ENCODE assay signal across 12 cellular contexts in the genomic region with DNA sequence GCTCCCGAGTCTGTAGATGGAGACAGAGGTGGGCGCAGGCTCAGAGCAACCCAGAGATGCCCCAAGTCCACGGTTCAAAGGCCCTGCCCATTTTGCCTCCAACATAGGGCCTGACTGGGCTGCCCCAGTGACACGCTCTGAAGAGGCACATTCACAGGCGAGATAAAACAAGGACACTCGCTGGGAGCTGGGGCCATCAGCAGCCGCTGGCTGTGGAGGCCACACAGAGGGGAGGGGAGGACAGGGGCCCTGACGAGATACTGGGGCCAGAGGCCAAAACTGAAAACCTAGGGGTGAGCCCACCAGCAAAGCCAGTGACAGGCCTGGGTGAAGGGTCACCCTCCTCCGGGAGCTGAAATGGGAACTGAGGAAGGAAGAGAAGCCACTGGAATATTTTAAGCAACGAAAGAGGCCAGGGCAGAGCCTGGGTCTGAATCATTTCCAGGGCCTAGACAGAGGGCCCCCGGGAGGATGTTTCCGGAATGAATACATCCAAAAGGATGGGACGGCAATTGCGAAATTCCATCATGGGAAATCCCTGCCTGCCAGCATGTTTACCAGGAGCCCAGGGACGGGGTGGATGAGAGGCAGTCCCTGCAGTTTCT. TPM values are rescaled to one million over a fixed set of nuclear protein-coding genes. Genes with fewer than 3 reads are reported as not detected.
DNase-seq lines count a peak whose midpoint lies in the region; ATAC-seq and TF ChIP-seq lines count a peak whose summit lies in the region.
"Had no signal": no experiment of that assay in that cellular context is flagged by ENCODE, and none has a peak within 500 bp of the region (broad histone marks: within the 10 kb centered on the region; RNA-seq: fewer than 3 reads in every experiment).

No MANE protein-coding gene starts in this region.

- intact Hi-C loops in adrenal gland (cut with DNase I), result no loop called here
- intact Hi-C loops in left ventricle myocardium superior (cut with micrococcal nuclease), result no loop called here

- no peak for TF ChIP-seq CTCF in adrenal gland (IDR thresholded peaks at IDR 0.05)

- H3K4me3 ChIP-seq in adrenal gland, result no peak overlapping the region
- no peak overlapping the region for H3K4me3 ChIP-seq in skeletal muscle satellite cell (ENCODE audit: low read length)

- peak overlapping the region; percentile 45 for H3K4me2 ChIP-seq in skeletal muscle satellite cell (ENCODE audit: low read length)

- no peaks in the 10 kb centered on the region for H3K36me3 Mint-ChIP-seq in activated T-cell treated with anti-CD3 and anti-CD28 coated beads, Interleukin-2, amount 50 U/mL, for 4 hours (ENCODE audit: insufficient read depth)
- H3K36me3 Mint-ChIP-seq: stimulated activated effector memory CD8-positive, alpha-beta T cell treated with anti-CD3 and anti-CD28 coated beads, Interleukin-12 subunit alpha, Interleukin-12 subunit beta, amount 100 ng/mL, for 72 hours; T-cell had no signal

- H3K27me3 Mint-ChIP-seq in activated T-cell treated with anti-CD3 and anti-CD28 coated beads, Interleukin-2, amount 50 U/mL, for 4 hours (ENCODE audit: low read depth), result peaks cover 20% of the 10 kb centered on the region

- H3K9me3 ChIP-seq in adrenal gland (replicated peaks in 1 of 3) (no peaks in the 10 kb centered on the region), skeletal muscle satellite cell (replicated peaks; ENCODE audit: low read length) (no peaks in the 10 kb centered on the region)

- peak; percentile 95 for DNase-seq in ELR (ENCODE audit: low read depth)
- DNase-seq in adrenal gland, result peak; percentile 80 to 95 (median 93)
- DNase-seq in left ventricle myocardium superior, result peak; percentile 67
- no peak for DNase-seq in KG1 (lab: John Stamatoyannopoulos, UW)
- no peak for DNase-seq in activated T-cell treated with anti-CD3 and anti-CD28 coated beads, Interleukin-2, amount 50 U/mL, for 4 hours
- no peak for DNase-seq in activated naive CD4-positive, alpha-beta T cell treated with anti-CD3 and anti-CD28 coated beads, Interleukin-2, amount 50 U/mL, for 16 hours
- DNase-seq: DND-41, NCI-H2171, T-cell had no signal

- peak overlapping the region; percentile 64 to 96 (median 91) for H3K27ac ChIP-seq in adrenal gland

- no peak overlapping the region for H3K4me3 Mint-ChIP-seq in activated T-cell treated with anti-CD3 and anti-CD28 coated beads, Interleukin-2, amount 50 U/mL, for 4 hours
- H3K4me3 Mint-ChIP-seq: stimulated activated effector memory CD8-positive, alpha-beta T cell treated with anti-CD3 and anti-CD28 coated beads, Interleukin-12 subunit alpha, Interleukin-12 subunit beta, amount 100 ng/mL, for 72 hours; T-cell had no signal

- H3K36me3 ChIP-seq in adrenal gland (replicated peaks in 1 of 2) (no peaks in the 10 kb centered on the region), skeletal muscle satellite cell (ENCODE audit: insufficient read depth, low read length) (no peaks in the 10 kb centered on the region)

- H3K27me3 ChIP-seq in adrenal gland, result no peaks in the 10 kb centered on the region
- no peaks in the 10 kb centered on the region for H3K27me3 ChIP-seq in skeletal muscle satellite cell (ENCODE audit: control insufficient read depth, insufficient read depth, low read length)

- H3K4me1 Mint-ChIP-seq in activated T-cell treated with anti-CD3 and anti-CD28 coated beads, Interleukin-2, amount 50 U/mL, for 4 hours (ENCODE audit: low read depth), result no peaks in the 10 kb centered on the region
- H3K4me1 Mint-ChIP-seq: stimulated activated effector memory CD8-positive, alpha-beta T cell treated with anti-CD3 and anti-CD28 coated beads, Interleukin-12 subunit alpha, Interleukin-12 subunit beta, amount 100 ng/mL, for 72 hours had no signal

- WGBS in adrenal gland, 4 donors, result 18 to 44% (median 30%) methylated on average over 12 to 15 of the region's 15 CpGs

- H3K4me1 ChIP-seq in adrenal gland (replicated peaks in 1 of 2) (peaks cover 45 to 51% of the 10 kb centered on the region in 2 donors), skeletal muscle satellite cell (ENCODE audit: control insufficient read depth, insufficient read depth, low read length) (peaks cover 11% of the 10 kb centered on the region)

- H3K9ac ChIP-seq in skeletal muscle satellite cell (ENCODE audit: low read depth, low read length), result peak overlapping the region; percentile 71

- no peaks in the 10 kb centered on the region for H3K9me3 Mint-ChIP-seq in activated T-cell treated with anti-CD3 and anti-CD28 coated beads, Interleukin-2, amount 50 U/mL, for 4 hours
- H3K9me3 Mint-ChIP-seq: stimulated activated effector memory CD8-positive, alpha-beta T cell treated with anti-CD3 and anti-CD28 coated beads, Interleukin-12 subunit alpha, Interleukin-12 subunit beta, amount 100 ng/mL, for 72 hours; T-cell had no signal

- ATAC-seq in left ventricle myocardium superior (peak; percentile 81), GM18505 (IDR thresholded peaks at IDR 0.05; ENCODE audit: unreplicated experiment) (no peak)
- no peak for ATAC-seq in activated T-cell treated with anti-CD3 and anti-CD28 coated beads, Interleukin-2, amount 50 U/mL, for 4 hours
- ATAC-seq: stimulated activated effector memory CD8-positive, alpha-beta T cell treated with anti-CD3 and anti-CD28 coated beads, Interleukin-12 subunit alpha, Interleukin-12 subunit beta, amount 100 ng/mL, for 72 hours; T-cell had no signal

- TF ChIP-seq POLR2A in adrenal gland (IDR thresholded peaks at IDR 0.05) (peak in 1 of 2 donors; percentile 47), GM18505 (IDR thresholded peaks at IDR 0.05; ENCODE audit: borderline replicate concordance, extremely low read depth, insufficient read depth, insufficient read length) (no peak)

RNA-seq across cellular contexts. Expression of a gene that starts 28.8 kb away (rescaled TPM):
- total RNA-seq in adrenal gland (10 to 100 TPM; 28.9 to 61.3 (median 49.6) TPM), left ventricle myocardium superior (22.5 TPM)
- 10 to 100 TPM; 20.1 to 35.7 (median 21.8) TPM for polyA plus RNA-seq in adrenal gland
- total RNA-seq in skeletal muscle satellite cell (2012; rRNA removed), result 5.2 and 10.4 TPM in 2 replicates
- total RNA-seq in activated T-cell treated with anti-CD3 and anti-CD28 coated beads, Interleukin-2, amount 50 U/mL, for 4 hours, result under 1 TPM; 0.15 to 0.45 (median 0.16) TPM

Comparison
In these comparisons a context has a peak if more than half of its experiments do, and no peak if none do; other contexts are left out.
1. DNase-seq: peak in ELR (single experiment), adrenal gland (7 of 7) and left ventricle myocardium superior (single experiment); none in KG1 (single experiment), activated T-cell treated with anti-CD3 and anti-CD28 coated beads, Interleukin-2, amount 50 U/mL, for 4 hours (single experiment) and activated naive CD4-positive, alpha-beta T cell treated with anti-CD3 and anti-CD28 coated beads, Interleukin-2, amount 50 U/mL, for 16 hours (single experiment).
2. RNA of a gene that starts 28.8 kb away (total RNA-seq): 28.9 to 61.3 TPM in adrenal gland and 22.5 TPM in left ventricle myocardium superior (single experiment); 0.15 to 0.45 TPM in activated T-cell treated with anti-CD3 and anti-CD28 coated beads, Interleukin-2, amount 50 U/mL, for 4 hours; every median in the first group is over 10 times any median in the second.